In genomic region chr2:226860087-226860486, GRCh38 we compare ENCODE assay signal across 1 cellular context.
TF ChIP-seq lines count a peak whose summit lies in the region.

No MANE protein-coding gene starts in this region.

TF ChIP-seq in GM12878, 131 proteins besides CTCF, POLR2A, EP300 and RAD21 (continued from another document):
- TF ChIP-seq BCLAF1 (IDR thresholded peaks at IDR 0.05) (no peak), MYC (IDR thresholded peaks at IDR 0.05; ENCODE audit: insufficient read depth, insufficient read length, insufficient replicate concordance, low read length, severe bottlenecking) (no peak), YBX1 (IDR thresholded peaks at IDR 0.05) (no peak), JUND (IDR thresholded peaks at IDR 0.05; ENCODE audit: low read depth, low read length) (no peak), RELA (IDR thresholded peaks at IDR 0.05; ENCODE audit: borderline replicate concordance, partially characterized antibody) (no peak), CHD2 (IDR thresholded peaks at IDR 0.05; ENCODE audit: borderline replicate concordance, low read depth, low read length) (no peak)
